Comparison of ENCODE assay signal across 3 cellular contexts in genomic region chr3:14457999-14458398, GRCh38.
TF ChIP-seq lines count a peak whose summit lies in the region.

No MANE protein-coding gene starts in this region.

TF ChIP-seq in A549, 52 proteins besides CTCF, POLR2A, EP300 and RAD21:
- TF ChIP-seq TFCP2L1 (CRISPR knock-in tag; IDR thresholded peaks at IDR 0.05) (no peak), POLR2AphosphoS2 (conservative IDR thresholded peaks at IDR 0.05; ENCODE audit: low read length) (0 out of 2 replicates have a peak, but pooled peaks have one; percentile 13)
TF ChIP-seq in A549: peak in this region for 1.

TF ChIP-seq in HEK293, 187 proteins besides CTCF, POLR2A, EP300 and RAD21:
- TF ChIP-seq PRDM4 (tag by site-specific recombination; IDR thresholded peaks at IDR 0.05) = no peak
- peak; percentile 92 for TF ChIP-seq ZNF341 (tag by site-specific recombination; IDR thresholded peaks at IDR 0.05; ENCODE audit: low read depth)
- no peak for TF ChIP-seq ZNF514 (tag by site-specific recombination; IDR thresholded peaks at IDR 0.05)
- no peak for TF ChIP-seq ZNF549 (tag by site-specific recombination; IDR thresholded peaks at IDR 0.05)
- no peak for TF ChIP-seq KLF8 (tag by site-specific recombination; IDR thresholded peaks at IDR 0.05)
- TF ChIP-seq, protein P1, sequence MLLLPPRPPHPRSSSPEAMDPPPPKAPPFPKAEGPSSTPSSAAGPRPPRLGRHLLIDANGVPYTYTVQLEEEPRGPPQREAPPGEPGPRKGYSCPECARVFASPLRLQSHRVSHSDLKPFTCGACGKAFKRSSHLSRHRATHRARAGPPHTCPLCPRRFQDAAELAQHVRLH (tag by site-specific recombination; IDR thresholded peaks at IDR 0.05) = no peak
- no peak for TF ChIP-seq PRDM6 (tag by site-specific recombination; IDR thresholded peaks at IDR 0.05)
TF ChIP-seq in HEK293: peak in this region for 1.

TF ChIP-seq in K562, 482 proteins besides CTCF, POLR2A, EP300 and RAD21:
- TF ChIP-seq BHLHE40 (IDR thresholded peaks at IDR 0.05; ENCODE audit: low read length) (peak; percentile 31; the same call in 1 of the 2 replicates), SNAPC5 (CRISPR knock-in tag; IDR thresholded peaks at IDR 0.05) (no peak), ZBTB33 (CRISPR knock-in tag; IDR thresholded peaks at IDR 0.05) (peak; percentile 30; the same call in 1 of the 2 replicates), PKNOX1 (IDR thresholded peaks at IDR 0.05) (0 out of 2 replicates have a peak, but pooled peaks have one; percentile 19), DIDO1 (tag; IDR thresholded peaks at IDR 0.05; ENCODE audit: low read depth) (no peak), SUPT5H (IDR thresholded peaks at IDR 0.05) (0 out of 2 replicates have a peak, but pooled peaks have one; percentile 15), YY1 (IDR thresholded peaks at IDR 0.05; ENCODE audit: borderline replicate concordance in 1 of 3, control insufficient read depth in 1 of 3, extremely low read depth in 1 of 3, insufficient read depth in 3 of 3, insufficient read length in 1 of 3, insufficient replicate concordance in 2 of 3, low read depth in 1 of 3, low read length in 2 of 3) (peak in 1 of 3 experiments; percentile 16), KLF6 (CRISPR knock-in tag; IDR thresholded peaks at IDR 0.05; ENCODE audit: borderline replicate concordance) (no peak), POLR2G (IDR thresholded peaks at IDR 0.05; ENCODE audit: low read depth, low read length) (peak; percentile 66)
- TF ChIP-seq, protein P2, sequence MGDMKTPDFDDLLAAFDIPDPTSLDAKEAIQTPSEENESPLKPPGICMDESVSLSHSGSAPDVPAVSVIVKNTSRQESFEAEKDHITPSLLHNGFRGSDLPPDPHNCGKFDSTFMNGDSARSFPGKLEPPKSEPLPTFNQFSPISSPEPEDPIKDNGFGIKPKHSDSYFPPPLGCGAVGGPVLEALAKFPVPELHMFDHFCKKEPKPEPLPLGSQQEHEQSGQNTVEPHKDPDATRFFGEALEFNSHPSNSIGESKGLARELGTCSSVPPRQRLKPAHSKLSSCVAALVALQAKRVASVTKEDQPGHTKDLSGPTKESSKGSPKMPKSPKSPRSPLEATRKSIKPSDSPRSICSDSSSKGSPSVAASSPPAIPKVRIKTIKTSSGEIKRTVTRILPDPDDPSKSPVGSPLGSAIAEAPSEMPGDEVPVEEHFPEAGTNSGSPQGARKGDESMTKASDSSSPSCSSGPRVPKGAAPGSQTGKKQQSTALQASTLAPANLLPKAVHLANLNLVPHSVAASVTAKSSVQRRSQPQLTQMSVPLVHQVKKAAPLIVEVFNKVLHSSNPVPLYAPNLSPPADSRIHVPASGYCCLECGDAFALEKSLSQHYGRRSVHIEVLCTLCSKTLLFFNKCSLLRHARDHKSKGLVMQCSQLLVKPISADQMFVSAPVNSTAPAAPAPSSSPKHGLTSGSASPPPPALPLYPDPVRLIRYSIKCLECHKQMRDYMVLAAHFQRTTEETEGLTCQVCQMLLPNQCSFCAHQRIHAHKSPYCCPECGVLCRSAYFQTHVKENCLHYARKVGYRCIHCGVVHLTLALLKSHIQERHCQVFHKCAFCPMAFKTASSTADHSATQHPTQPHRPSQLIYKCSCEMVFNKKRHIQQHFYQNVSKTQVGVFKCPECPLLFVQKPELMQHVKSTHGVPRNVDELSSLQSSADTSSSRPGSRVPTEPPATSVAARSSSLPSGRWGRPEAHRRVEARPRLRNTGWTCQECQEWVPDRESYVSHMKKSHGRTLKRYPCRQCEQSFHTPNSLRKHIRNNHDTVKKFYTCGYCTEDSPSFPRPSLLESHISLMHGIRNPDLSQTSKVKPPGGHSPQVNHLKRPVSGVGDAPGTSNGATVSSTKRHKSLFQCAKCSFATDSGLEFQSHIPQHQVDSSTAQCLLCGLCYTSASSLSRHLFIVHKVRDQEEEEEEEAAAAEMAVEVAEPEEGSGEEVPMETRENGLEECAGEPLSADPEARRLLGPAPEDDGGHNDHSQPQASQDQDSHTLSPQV (IDR thresholded peaks at IDR 0.05) = peak; percentile 73
